Comparison of ENCODE assay signal across 18 cellular contexts in genomic region chr3:69880069-69880640, GRCh38.
DNase-seq lines count a peak whose midpoint lies in the region; ATAC-seq, FAIRE-seq and TF ChIP-seq lines count a peak whose summit lies in the region.
"Had no signal": no experiment of that assay in that cellular context is flagged by ENCODE, and none has a peak within 500 bp of the region (broad histone marks: within the 10 kb centered on the region; RNA-seq: fewer than 3 reads in every experiment).

No MANE protein-coding gene starts in this region.

- no peaks in the 10 kb centered on the region for H3K9me2 ChIP-seq in OCI-LY7 (ENCODE audit: insufficient read depth, low read length)

- H3K27me3 Mint-ChIP-seq in Calu3 (ENCODE audit: unreplicated experiment), result no peaks in the 10 kb centered on the region
- H3K27me3 Mint-ChIP-seq: IgD-negative memory B cell had no signal

- H3K27ac ChIP-seq in OCI-LY7 (ENCODE audit: low read depth, low read length, poor library complexity, severe bottlenecking), result no peak overlapping the region
- H3K27ac ChIP-seq in kidney (ENCODE audit: low read depth in 2 of 2, low read length in 2 of 2), result no peak overlapping the region
- no peak overlapping the region for H3K27ac ChIP-seq in small intestine (ENCODE audit: low read depth in 1 of 2, low read length in 1 of 2)
- H3K27ac ChIP-seq: KMS-11 had no signal

- 0 out of 2 replicates have a peak overlapping the region, but pooled peaks have one; percentile 12 for H2AFZ ChIP-seq in OCI-LY7 (ENCODE audit: low read length)
- H2AFZ ChIP-seq: GM23338 had no signal

- H3K27me3 ChIP-seq in small intestine (ENCODE audit: control insufficient read depth in 2 of 2, insufficient read depth in 2 of 2, low read length in 2 of 2), result no peaks in the 10 kb centered on the region

- no peak for TF ChIP-seq CTCF in Calu3 (IDR thresholded peaks at IDR 0.05; ENCODE audit: unreplicated experiment)
- TF ChIP-seq CTCF in OCI-LY7 (conservative IDR thresholded peaks at IDR 0.05; ENCODE audit: low read length), result no peak
- TF ChIP-seq CTCF in kidney (IDR thresholded peaks at IDR 0.05; ENCODE audit: borderline replicate concordance, extremely low read depth, insufficient read depth), result no peak

- FAIRE-seq in kidney (lab: Jason Lieb, UNC) (peak; percentile 6), small intestine (lab: Jason Lieb, UNC) (peak; percentile 10)
- FAIRE-seq: GM12892, GM19239 had no signal

- CTCF ChIA-PET in Calu3 (lab: Charles Lee) (interaction anchor here (1.1 kb wide), 1 partner anchor 15 kb away, joined by 3 read pairs; no protein-coding TSS in a partner anchor), OCI-LY7 (lab: Charles Lee; ENCODE audit: unreplicated experiment) (no interaction called here)

- no peaks in the 10 kb centered on the region for H3K36me3 ChIP-seq in OCI-LY7 (ENCODE audit: insufficient read depth, low read length)
- H3K36me3 ChIP-seq in kidney (ENCODE audit: control insufficient read depth in 1 of 2, insufficient read depth in 2 of 2, low read length in 2 of 2), result peaks cover 0 to 2% of the 10 kb centered on the region in 2 donors
- no peaks in the 10 kb centered on the region for H3K36me3 ChIP-seq in small intestine (ENCODE audit: control insufficient read depth in 2 of 2, insufficient read depth in 2 of 2, low read length in 2 of 2)

- no peak overlapping the region for H3K9ac ChIP-seq in kidney (ENCODE audit: low read length in 2 of 2)
- H3K9ac ChIP-seq: KMS-11 had no signal

- H3K4me1 ChIP-seq in OCI-LY7 (ENCODE audit: insufficient read depth, low read length, poor library complexity, severe bottlenecking) (no peaks in the 10 kb centered on the region), kidney (ENCODE audit: control insufficient read depth in 1 of 2, insufficient read depth in 1 of 2, low read depth in 1 of 2, low read length in 2 of 2) (peaks cover 3 to 7% of the 10 kb centered on the region in 2 donors), small intestine (ENCODE audit: control insufficient read depth in 2 of 2, insufficient read depth in 1 of 2, low read depth in 1 of 2, low read length in 1 of 2) (no peaks in the 10 kb centered on the region)

- no peak for DNase-seq in Calu3
- DNase-seq in OCI-LY7 (ENCODE audit: low spot score), result no peak
- DNase-seq in kidney, result no peak
- no peak for DNase-seq in small intestine
- no peak for DNase-seq in stimulated activated CD4-positive, alpha-beta T cell treated with anti-CD3 and anti-CD28 coated beads, Interleukin-4, amount 100 ng/mL, for 4 hours
- no peak for DNase-seq in GF-D8 (lab: John Stamatoyannopoulos, UW)
- DNase-seq: CD8-positive, alpha-beta T cell; COR-L47; DMS79; EL; H7 had no signal

- POLR2A ChIA-PET in OCI-LY7 (lab: Charles Lee), result no interaction called here

- peaks cover 36% of the 10 kb centered on the region for H3K4me1 Mint-ChIP-seq in Calu3 (ENCODE audit: low read depth, unreplicated experiment)

- no peak overlapping the region for H3K4me2 ChIP-seq in OCI-LY7 (ENCODE audit: low read length)
- H3K4me2 ChIP-seq: GM23338, KMS-11 had no signal

- no peaks in the 10 kb centered on the region for H4K20me1 ChIP-seq in OCI-LY7 (ENCODE audit: insufficient read depth, low read length)

- H3K4me3 Mint-ChIP-seq in Calu3 (ENCODE audit: low read depth, unreplicated experiment), result peak overlapping the region; percentile 8
- H3K4me3 Mint-ChIP-seq: CD14-positive monocyte; CD8-positive, alpha-beta T cell; GM23338 had no signal

- no TSS peak for BruUV-seq in Calu3 (replicated peaks; lab: Mats Ljungman, UMichigan)
- BruUV-seq in OCI-LY7 (replicated peaks; lab: Mats Ljungman, UMichigan), result no TSS peak

- no peak for ATAC-seq in GM18505 (IDR thresholded peaks at IDR 0.05; ENCODE audit: unreplicated experiment)
- ATAC-seq: CD8-positive, alpha-beta T cell; GM23338 had no signal

- peaks cover 29% of the 10 kb centered on the region for H3K36me3 Mint-ChIP-seq in Calu3 (ENCODE audit: insufficient read depth, unreplicated experiment)
- H3K36me3 Mint-ChIP-seq: CD8-positive, alpha-beta T cell; IgD-negative memory B cell had no signal

- no peaks in the 10 kb centered on the region for H3K79me2 ChIP-seq in OCI-LY7 (ENCODE audit: insufficient read depth, low read depth, low read length)

- H3K9me3 Mint-ChIP-seq in Calu3 (ENCODE audit: low read depth, unreplicated experiment), result no peaks in the 10 kb centered on the region
- H3K9me3 Mint-ChIP-seq: CD8-positive, alpha-beta T cell; GM23338; IgD-negative memory B cell had no signal

- H3K9me3 ChIP-seq in OCI-LY7 (ENCODE audit: low read length) (no peaks in the 10 kb centered on the region), kidney (ENCODE audit: control insufficient read depth in 1 of 2, low read length in 2 of 2) (no peaks in the 10 kb centered on the region), small intestine (ENCODE audit: control insufficient read depth, low read depth) (no peaks in the 10 kb centered on the region)

- H3K27ac Mint-ChIP-seq in Calu3 (ENCODE audit: unreplicated experiment), result peak overlapping the region; percentile 88
- H3K27ac Mint-ChIP-seq: CD8-positive, alpha-beta T cell; GM23338; IgD-negative memory B cell had no signal

- 83 to 87% (median 83%) methylated on average over 4 of the region's 4 CpGs for WGBS in small intestine, 3 donors

- no peak for TF ChIP-seq POLR2A in GM18505 (IDR thresholded peaks at IDR 0.05; ENCODE audit: borderline replicate concordance, extremely low read depth, insufficient read depth, insufficient read length)

- intact Hi-C loops in Calu3 (cut with micrococcal nuclease; ENCODE audit: unreplicated experiment), result loop anchor here (2.0 to 5.0 kb wide), 3 partner anchors 13 to 67 kb away; no protein-coding TSS in a partner anchor
- intact Hi-C loops in OCI-LY7 (cut with micrococcal nuclease; ENCODE audit: unreplicated experiment), result no loop called here
- intact Hi-C loops in kidney (cut with DNase I), result no loop called here

- no peak overlapping the region for H3K4me3 ChIP-seq in OCI-LY7 (ENCODE audit: low read depth, low read length, poor library complexity, severe bottlenecking)
- H3K4me3 ChIP-seq in kidney (ENCODE audit: low read length in 2 of 2), result no peak overlapping the region
- no peak overlapping the region for H3K4me3 ChIP-seq in small intestine (ENCODE audit: low read depth in 1 of 2, low read length in 2 of 2)
- H3K4me3 ChIP-seq: GM23338 had no signal
